ENCODE assay signal across 8 cellular contexts in genomic region chr2:55618025-55618648, GRCh38. TPM values are rescaled to one million over a fixed set of nuclear protein-coding genes. Genes with fewer than 3 reads are reported as not detected.
DNase-seq lines count a peak whose midpoint lies in the region; ATAC-seq and TF ChIP-seq lines count a peak whose summit lies in the region.

No MANE protein-coding gene starts in this region.

- H3K4me1 ChIP-seq in cardiac muscle cell (ENCODE audit: low read depth), result peaks cover 4% of the 10 kb centered on the region
- H3K4me1 ChIP-seq in HUES6 (ENCODE audit: control insufficient read depth, insufficient read depth, low read length), result no peaks in the 10 kb centered on the region
- peaks cover 40% of the 10 kb centered on the region for H3K4me1 ChIP-seq in body of pancreas
- no peaks in the 10 kb centered on the region for H3K4me1 ChIP-seq in urinary bladder (ENCODE audit: insufficient read depth)

- no peak for TF ChIP-seq POLR2A in body of pancreas (IDR thresholded peaks at IDR 0.05)

- WGBS in body of pancreas, 2 donors, result 0% methylated on average over 26 of the region's 26 CpGs
- WGBS in urinary bladder, result under 1% methylated on average over 26 of the region's 26 CpGs

- H3K9ac ChIP-seq in HUES6 (ENCODE audit: low read length), result peak overlapping the region; percentile 96

- TF ChIP-seq CTCF in cardiac muscle cell (IDR thresholded peaks at IDR 0.05; ENCODE audit: low read depth, low read length) (no peak), body of pancreas (IDR thresholded peaks at IDR 0.05) (no peak)

- peak overlapping the region; percentile 92 for H3K27ac ChIP-seq in cardiac muscle cell
- peak overlapping the region; percentile 49 for H3K27ac ChIP-seq in HUES6 (ENCODE audit: low read depth, low read length)
- peak overlapping the region; percentile 69 to 97 (median 89) for H3K27ac ChIP-seq in body of pancreas
- H3K27ac ChIP-seq in layer of hippocampus (ENCODE audit: low read depth, low read length), result peak overlapping the region; percentile 97
- peak overlapping the region; percentile 47 for H3K27ac ChIP-seq in urinary bladder (ENCODE audit: low read depth)

- no peaks in the 10 kb centered on the region for H3K27me3 ChIP-seq in cardiac muscle cell
- H3K27me3 ChIP-seq in HUES6 (ENCODE audit: control insufficient read depth, insufficient read depth, low read length), result no peaks in the 10 kb centered on the region
- no peaks in the 10 kb centered on the region for H3K27me3 ChIP-seq in body of pancreas
- H3K27me3 ChIP-seq in layer of hippocampus (ENCODE audit: control insufficient read depth, insufficient read depth, low read length), result no peaks in the 10 kb centered on the region

- H3K9me3 ChIP-seq in cardiac muscle cell (ENCODE audit: low read depth) (no peaks in the 10 kb centered on the region), HUES6 (ENCODE audit: control insufficient read depth, insufficient read depth, low read depth, low read length) (no peaks in the 10 kb centered on the region), body of pancreas (no peaks in the 10 kb centered on the region)

- intact Hi-C loops in cardiac septum (cut with DNase I) (loop anchor here (5.0 to 10.0 kb wide), 3 partner anchors 74 to 333 kb away; partner anchors contain the start of genes CFAP36 and PNPT1), body of pancreas (cut with DNase I) (no loop called here)

- DNase-seq in cardiac muscle cell (ENCODE audit: low read depth in 1 of 2, low spot score in 1 of 2) (peak; percentile 25 to 26), cardiac septum (ENCODE audit: low spot score) (no peak), body of pancreas (peak in 1 of 4 donors; percentile 12), NCI-H510A treated with DMSO at 0.1 percent for 48 hours (lab: John Stamatoyannopoulos, UW) (no peak)
- DNase-seq in NK-92 treated with Interleukin-12 subunit alpha and Interleukin-12 subunit beta, amount 100 ng/mL, for 24 hours (lab: John Stamatoyannopoulos, UW), result no peak

- no peak for ATAC-seq in body of pancreas

- peaks cover 17% of the 10 kb centered on the region for H3K36me3 ChIP-seq in cardiac muscle cell
- H3K36me3 ChIP-seq in HUES6 (ENCODE audit: control insufficient read depth, insufficient read depth, low read length), result peaks cover 23% of the 10 kb centered on the region
- no peaks in the 10 kb centered on the region for H3K36me3 ChIP-seq in body of pancreas (replicated peaks in 1 of 2; ENCODE audit: insufficient read depth in 1 of 2, low read depth in 2 of 2)
- peaks cover 2% of the 10 kb centered on the region for H3K36me3 ChIP-seq in urinary bladder (ENCODE audit: insufficient read depth)

- peak overlapping the region; percentile 83 for H3K4me3 ChIP-seq in cardiac muscle cell
- peak overlapping the region; percentile 88 for H3K4me3 ChIP-seq in HUES6 (ENCODE audit: low read depth, low read length)
- peak overlapping the region; percentile 29 to 44 for H3K4me3 ChIP-seq in body of pancreas
- peak overlapping the region; percentile 68 for H3K4me3 ChIP-seq in urinary bladder (ENCODE audit: low read depth, low read length)

RNA-seq across cellular contexts. Expression of gene PPP4R3B, which starts 0.7 kb away (rescaled TPM):
- total RNA-seq in cardiac muscle cell, result 19.5 and 31.1 TPM in 2 replicates
- 24.2 and 30.7 TPM in 2 replicates for polyA plus RNA-seq in cardiac muscle cell
- total RNA-seq in cardiac septum, result 29.6 TPM
- total RNA-seq in body of pancreas, result 10 to 100 TPM; 46.4 to 50.1 TPM
- total RNA-seq in urinary bladder, result 112 TPM
- polyA plus RNA-seq in urinary bladder, result 33.2 TPM

Comparison
In these comparisons a context has a peak if more than half of its experiments do, and no peak if none do; other contexts are left out.
1. DNase-seq: peak in cardiac muscle cell (2 of 2); none in cardiac septum (single experiment), NK-92 treated with Interleukin-12 subunit alpha and Interleukin-12 subunit beta, amount 100 ng/mL, for 24 hours (single experiment) and NCI-H510A treated with DMSO at 0.1 percent for 48 hours (single experiment).
2. H3K27ac ChIP-seq: peak in every context shown above with its lines; median percentile 97 in layer of hippocampus; 92 in cardiac muscle cell; 89 in body of pancreas; 49 in HUES6; 47 in urinary bladder.
3. H3K4me3 ChIP-seq: peak in every context shown above with its lines; median percentile 88 in HUES6; 83 in cardiac muscle cell; 68 in urinary bladder; 36 in body of pancreas.